In genomic region chr16:79408355-79408754, GRCh38 we compare ENCODE assay signal across 35 cellular contexts.
"Had no signal": no experiment of that assay in that cellular context is flagged by ENCODE, and none has a peak within 500 bp of the region (broad histone marks: within the 10 kb centered on the region; RNA-seq: fewer than 3 reads in every experiment).

No MANE protein-coding gene starts in this region.

- DNase-seq: Karpas-422, Kasumi-1, MG63, MM.1S, MV-4-11, NCI-H1048, NCI-H1092, NCI-H1092 treated with DMSO at 0.1 percent for 48 hours, NCI-H1105, NCI-H1105 treated with DMSO at 0.1 percent for 48 hours, NCI-H1417, NCI-H1417 treated with DMSO at 0.1 percent for 48 hours, NCI-H1436, NCI-H1436 treated with DMSO at 0.1 percent for 48 hours, NCI-H146, NCI-H1694, NCI-H1694 treated with DMSO at 0.1 percent for 48 hours, NCI-H187, NCI-H187 treated with DMSO at 0.1 percent for 48 hours, NCI-H1930, NCI-H2029, NCI-H2029 treated with DMSO at 0.1 percent for 48 hours, NCI-H2081, NCI-H2081 treated with DMSO at 0.1 percent for 48 hours, NCI-H2107, NCI-H2171, NCI-H2171 treated with DMSO at 0.1 percent for 48 hours, NCI-H2227 treated with DMSO at 0.1 percent for 48 hours, NCI-H226, NCI-H345, NCI-H446, NCI-H446 treated with DMSO at 0.1 percent for 48 hours, NCI-H510A, NCI-H510A treated with DMSO at 0.1 percent for 48 hours, NCI-H524 had no signal

- H3K4me3 ChIP-seq: MG63 had no signal

- H3K36me3 ChIP-seq: MG63 had no signal

- H3K9me3 ChIP-seq: MG63 had no signal

- H3K27me3 ChIP-seq: MG63 had no signal
